Comparison of ENCODE assay signal across 29 cellular contexts in genomic region chr11:95392644-95393043, GRCh38.
"Had no signal": no experiment of that assay in that cellular context is flagged by ENCODE, and none has a peak within 500 bp of the region (broad histone marks: within the 10 kb centered on the region; RNA-seq: fewer than 3 reads in every experiment).

No MANE protein-coding gene starts in this region.

- H3K27ac ChIP-seq: dorsolateral prefrontal cortex, esophagus squamous epithelium, heart right ventricle, prostate gland, right atrium auricular region, suprapubic skin, transverse colon, vagina had no signal

- H3K27ac Mint-ChIP-seq: naive thymus-derived CD4-positive, alpha-beta T cell; nephron; stimulated activated naive CD8-positive, alpha-beta T cell treated with anti-CD3 and anti-CD28 coated beads, Interleukin-15, amount 100 ng/mL, for 72 hours had no signal

- H3K27me3 ChIP-seq: dorsolateral prefrontal cortex, esophagus squamous epithelium, heart right ventricle, right atrium auricular region, suprapubic skin, transverse colon, vagina had no signal

- ATAC-seq: heart right ventricle; left lobe of liver; naive thymus-derived CD4-positive, alpha-beta T cell; sciatic nerve; stimulated activated naive CD8-positive, alpha-beta T cell treated with anti-CD3 and anti-CD28 coated beads, Interleukin-15, amount 100 ng/mL, for 72 hours had no signal

- DNase-seq: dorsolateral prefrontal cortex; effector CD8-positive, alpha-beta T cell; erythroblast; esophagus squamous epithelium; foreskin melanocyte; glutamatergic neuron; heart right ventricle; hippocampal formation; kidney; mesenchymal stem cell; midbrain; naive thymus-derived CD4-positive, alpha-beta T cell; nucleus accumbens; stimulated activated CD4-positive, alpha-beta T cell treated with anti-CD3 and anti-CD28 coated beads, Interleukin-12 subunit alpha, Interleukin-12 subunit beta, amount 100 ng/mL, for 4 hours; stimulated activated CD4-positive, alpha-beta T cell treated with anti-CD3 and anti-CD28 coated beads, Interleukin-1b, Interleukin-23, amount 100 ng/mL, for 48 hours; stimulated activated CD4-positive, alpha-beta T cell treated with anti-CD3 and anti-CD28 coated beads, Interleukin-4, amount 100 ng/mL, for 1 hour; stimulated activated CD8-positive, alpha-beta memory T cell treated with anti-CD3 and anti-CD28 coated beads, Interleukin-4, amount 100 ng/mL, for 48 hours; stimulated activated naive CD4-positive, alpha-beta T cell; stimulated activated naive CD8-positive, alpha-beta T cell treated with anti-CD3 and anti-CD28 coated beads, Interleukin-15, amount 100 ng/mL, for 72 hours; transverse colon had no signal

- H3K4me1 Mint-ChIP-seq: nephron; stimulated activated naive CD8-positive, alpha-beta T cell treated with anti-CD3 and anti-CD28 coated beads, Interleukin-15, amount 100 ng/mL, for 72 hours had no signal

- H3K27me3 Mint-ChIP-seq: stimulated activated naive CD8-positive, alpha-beta T cell treated with anti-CD3 and anti-CD28 coated beads, Interleukin-15, amount 100 ng/mL, for 72 hours had no signal

- H3K4me3 ChIP-seq: dorsolateral prefrontal cortex, esophagus squamous epithelium, heart right ventricle, lung, prostate gland, right atrium auricular region, smooth muscle cell, suprapubic skin, transverse colon, vagina had no signal

- H3K4me2 ChIP-seq: smooth muscle cell had no signal

- H3K9me3 ChIP-seq: esophagus squamous epithelium, prostate gland, transverse colon, vagina had no signal

- H3K4me1 ChIP-seq: esophagus squamous epithelium, heart right ventricle, prostate gland, right atrium auricular region, suprapubic skin, transverse colon, vagina had no signal

- H3K4me3 Mint-ChIP-seq: naive thymus-derived CD4-positive, alpha-beta T cell; nephron; stimulated activated naive CD8-positive, alpha-beta T cell treated with anti-CD3 and anti-CD28 coated beads, Interleukin-15, amount 100 ng/mL, for 72 hours had no signal

- H3K36me3 ChIP-seq: esophagus squamous epithelium, heart right ventricle, prostate gland, right atrium auricular region, suprapubic skin, transverse colon, vagina had no signal
